ENCODE assay signal across 11 cellular contexts in the genomic region with DNA sequence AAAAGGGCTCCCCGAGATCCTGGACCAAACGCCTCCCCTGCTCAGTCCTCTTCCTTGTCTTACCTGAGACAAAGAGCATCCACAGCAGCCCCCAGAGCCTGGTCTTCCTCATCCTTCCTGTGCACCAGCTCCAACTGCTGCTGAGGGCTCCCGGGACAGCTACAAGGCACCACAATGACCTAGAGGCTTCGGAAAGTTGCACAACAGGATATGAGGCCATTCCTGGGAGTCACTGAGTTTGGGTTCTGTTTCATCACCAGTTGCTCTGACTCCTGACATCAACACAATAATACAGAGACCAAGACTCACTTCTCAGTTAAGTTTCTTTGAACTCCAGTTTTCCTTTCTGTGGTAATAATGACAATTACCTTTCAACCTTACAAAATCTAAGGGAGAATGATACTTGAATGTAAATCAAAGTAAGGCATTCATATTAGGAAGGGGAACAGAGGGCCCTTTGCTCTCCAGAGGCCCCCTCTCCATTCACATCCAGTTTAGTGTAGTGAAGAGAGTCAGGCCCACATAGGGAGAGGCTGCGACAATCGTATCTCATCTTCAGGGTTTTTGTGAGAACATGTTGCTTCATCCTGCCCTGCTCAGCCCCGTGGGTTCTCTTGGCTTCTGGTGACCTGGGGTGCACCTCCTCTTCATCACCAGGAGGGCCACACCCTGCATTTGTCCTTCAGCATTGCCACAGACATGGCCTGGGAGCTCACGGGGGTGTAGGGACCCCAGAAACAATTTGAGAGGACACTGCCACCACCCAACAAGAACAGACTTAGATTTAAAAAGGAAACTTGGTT. TPM values are rescaled to one million over a fixed set of nuclear protein-coding genes. Genes with fewer than 3 reads are reported as not detected.
A peak's percentile ranks its signal among the peaks of the same experiment; 100 is the strongest.
DNase-seq lines count a peak whose midpoint lies in the region; ATAC-seq and TF ChIP-seq lines count a peak whose summit lies in the region.
"Had no signal": no experiment of that assay in that cellular context is flagged by ENCODE, and none has a peak within 500 bp of the region (broad histone marks: within the 10 kb centered on the region; RNA-seq: fewer than 3 reads in every experiment).

TSS of gene TREM1 (minus strand) at position 139 of the 803 bp plus-strand sequence. CDS start at position 112, 27 bp downstream.

- peak; percentile 63 for DNase-seq in NK-92 treated with Interleukin-12 subunit alpha and Interleukin-12 subunit beta, amount 100 ng/mL, for 24 hours (lab: John Stamatoyannopoulos, UW)
- DNase-seq in NK-92 (lab: John Stamatoyannopoulos, UW; ENCODE audit: unreplicated experiment) (no peak), T-helper 17 cell (no peak), right cardiac atrium (peak in 2 of 3 donors; percentile 31 to 58), testis (peak; percentile 43), NCI-H2029 treated with DMSO at 0.1 percent for 48 hours (lab: John Stamatoyannopoulos, UW) (no peak), stomach (no peak)
- DNase-seq: colonic mucosa had no signal

- no peak for TF ChIP-seq CTCF in testis (IDR thresholded peaks at IDR 0.05)
- no peak for TF ChIP-seq CTCF in stomach (IDR thresholded peaks at IDR 0.05)

- H3K27me3 ChIP-seq in right cardiac atrium (ENCODE audit: control insufficient read depth, insufficient read depth) (no peaks in the 10 kb centered on the region), testis (no peaks in the 10 kb centered on the region), stomach (peaks cover 0 to 9% (median 4%) of the 10 kb centered on the region in 3 donors)
- H3K27me3 ChIP-seq: colonic mucosa had no signal

- H3K4me3 ChIP-seq in right cardiac atrium (ENCODE audit: low read length) (no peak within 1 kb of the TSS), testis (no peak within 1 kb of the TSS), stomach (no peak within 1 kb of the TSS)
- H3K4me3 ChIP-seq: colonic mucosa had no signal

- peaks cover 36% of the 10 kb centered on the region for H3K27me3 Mint-ChIP-seq in T-helper 17 cell

- H3K36me3 Mint-ChIP-seq in T-helper 17 cell (ENCODE audit: low read depth): no peaks in the 10 kb centered on the region

- H3K4me3 Mint-ChIP-seq in T-helper 17 cell: no peak within 1 kb of the TSS

- no peak for TF ChIP-seq EP300 in stomach (IDR thresholded peaks at IDR 0.05)

- ATAC-seq in T-helper 17 cell (peak; percentile 14), right cardiac atrium (peak; percentile 57 to 68), GM18505 (IDR thresholded peaks at IDR 0.05; ENCODE audit: unreplicated experiment) (no peak)

- H3K36me3 ChIP-seq in testis (ENCODE audit: low read depth, missing control alignments) (no peaks in the 10 kb centered on the region), stomach (no peaks in the 10 kb centered on the region)
- H3K36me3 ChIP-seq: colonic mucosa had no signal

- H3K27ac ChIP-seq in right cardiac atrium (ENCODE audit: low read length) (peak within 1 kb of the TSS; percentile 7), testis (no peak within 1 kb of the TSS), stomach (peak within 1 kb of the TSS in 2 of 5 donors; percentile 28 to 59)
- H3K27ac ChIP-seq: colonic mucosa had no signal

- H3K4me1 ChIP-seq in right cardiac atrium (ENCODE audit: control insufficient read depth, insufficient read depth, low read length) (no peaks in the 10 kb centered on the region), testis (no peaks in the 10 kb centered on the region), stomach (no peaks in the 10 kb centered on the region)
- H3K4me1 ChIP-seq: colonic mucosa had no signal

- no peak within 1 kb of the TSS for H3K27ac Mint-ChIP-seq in T-helper 17 cell

- no peaks in the 10 kb centered on the region for H3K9me3 ChIP-seq in T-helper 17 cell (ENCODE audit: control insufficient read depth, low read length, poor library complexity, severe bottlenecking)
- H3K9me3 ChIP-seq in right cardiac atrium (ENCODE audit: control insufficient read depth, low read length): no peaks in the 10 kb centered on the region
- H3K9me3 ChIP-seq in testis: no peaks in the 10 kb centered on the region
- no peaks in the 10 kb centered on the region for H3K9me3 ChIP-seq in stomach
- H3K9me3 ChIP-seq: colonic mucosa had no signal

- WGBS in right cardiac atrium: 61% methylated on average over 8 of the region's 8 CpGs
- WGBS in testis, 2 donors: 80 to 85% methylated on average over 7 to 8 of the region's 8 CpGs
- 61 to 81% (median 76%) methylated on average over 8 of the region's 8 CpGs for WGBS in stomach, 5 donors

- peaks cover 4% of the 10 kb centered on the region for H3K4me1 Mint-ChIP-seq in T-helper 17 cell

- intact Hi-C loops in right cardiac atrium (cut with DNase I) (no loop called here), testis (cut with DNase I; ENCODE audit: low total_unique reads) (no loop called here), stomach (cut with DNase I; ENCODE audit: low total_unique reads) (no loop called here)

- no peak for TF ChIP-seq POLR2A in testis (IDR thresholded peaks at IDR 0.05)
- TF ChIP-seq POLR2A in GM18505 (IDR thresholded peaks at IDR 0.05; ENCODE audit: borderline replicate concordance, extremely low read depth, insufficient read depth, insufficient read length): no peak
- no peak for TF ChIP-seq POLR2A in stomach (IDR thresholded peaks at IDR 0.05)

RNA-seq across cellular contexts. Expression of gene TREM1, which starts in this region (rescaled TPM):
- 10 to 100 TPM in 1 of 2 donors, 1 to 10 TPM in 1; 4.1 to 17.6 TPM for total RNA-seq in T-helper 17 cell
- total RNA-seq in right cardiac atrium: 1 to 10 TPM in 3 of 4 donors, under 1 TPM in 1; 0.46 to 2.3 (median 1.3) TPM
- 1.1 TPM for polyA plus RNA-seq in right cardiac atrium
- total RNA-seq in testis: under 1 TPM; 0.16 to 0.93 TPM
- polyA plus RNA-seq in testis (ENCODE audit: insufficient read depth, low read depth, low replicate concordance): 1.4 TPM
- 1 to 10 TPM in 1 of 5 donors, not detected in 4; 1.7 TPM for total RNA-seq in stomach
- 1 to 10 TPM in 1 of 3 donors, under 1 TPM in 1, not detected in 1; 0.10 to 7.7 TPM for polyA plus RNA-seq in stomach
- polyA plus RNA-seq: AG04450, neural cell had no signal

Comparison
In these comparisons a context has a peak if more than half of its experiments do, and no peak if none do; other contexts are left out.
1. DNase-seq: peak in NK-92 treated with Interleukin-12 subunit alpha and Interleukin-12 subunit beta, amount 100 ng/mL, for 24 hours (single experiment), right cardiac atrium (2 of 3) and testis (single experiment); none in NK-92 (single experiment), T-helper 17 cell (0 of 3), NCI-H2029 treated with DMSO at 0.1 percent for 48 hours (single experiment) and stomach (single experiment).